Comparison of ENCODE assay signal across 1 cellular context in genomic region chr1:54848134-54848948, GRCh38.
TF ChIP-seq lines count a peak whose summit lies in the region.

No MANE protein-coding gene starts in this region.

TF ChIP-seq in H1, 55 proteins besides CTCF, POLR2A, EP300 and RAD21:
- TF ChIP-seq KDM1A (IDR thresholded peaks at IDR 0.05; ENCODE audit: borderline replicate concordance, low read length) (no peak), POLR2AphosphoS5 (IDR thresholded peaks at IDR 0.05; ENCODE audit: low read depth, low read length) (peak; percentile 70)
